In the genomic region with DNA sequence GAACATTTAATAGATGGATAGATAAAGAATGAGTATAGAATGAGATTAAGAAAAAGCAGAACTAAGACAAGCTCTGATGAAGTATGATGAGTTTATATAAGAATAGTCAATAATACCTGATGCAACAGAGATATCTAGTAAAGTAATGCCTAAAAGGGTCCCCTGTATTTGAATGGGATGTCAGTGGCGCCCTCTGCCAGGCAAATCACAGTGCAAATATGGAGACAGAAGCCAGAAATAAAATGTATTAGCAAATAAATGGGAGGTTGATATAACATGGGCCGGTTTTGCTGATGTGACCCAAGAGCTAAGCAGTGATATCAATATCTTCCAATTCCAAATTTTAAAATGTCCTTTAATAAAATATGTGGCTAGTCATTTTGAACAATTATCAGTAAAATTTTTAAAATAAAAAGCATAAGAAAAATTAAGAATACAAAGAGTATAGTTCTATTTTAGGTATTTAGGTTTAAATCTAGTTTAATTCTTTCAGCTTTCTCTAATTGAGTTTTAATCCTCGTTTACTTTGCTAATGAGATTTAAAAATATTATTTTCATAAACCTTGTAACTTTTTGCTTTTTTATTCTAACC, we compare ENCODE assay signal across 8 cellular contexts.
DNase-seq lines count a peak whose midpoint lies in the region; ATAC-seq, FAIRE-seq and TF ChIP-seq lines count a peak whose summit lies in the region.

No MANE protein-coding gene starts in this region.

- no peaks in the 10 kb centered on the region for H3K9me1 ChIP-seq in keratinocyte (ENCODE audit: control insufficient read depth, extremely low read depth, insufficient read depth, low read length)

- H2AFZ ChIP-seq in OCI-LY7 (ENCODE audit: low read length) (no peak overlapping the region), keratinocyte (ENCODE audit: control insufficient read depth, low read length) (no peak overlapping the region)

- no peaks in the 10 kb centered on the region for H3K4me1 ChIP-seq in OCI-LY7 (ENCODE audit: insufficient read depth, low read length, poor library complexity, severe bottlenecking)
- H3K4me1 ChIP-seq in adipocyte (ENCODE audit: control insufficient read depth, insufficient read depth, low read length) = peaks cover 2% of the 10 kb centered on the region
- no peaks in the 10 kb centered on the region for H3K4me1 ChIP-seq in keratinocyte (ENCODE audit: control insufficient read depth, extremely low read depth, insufficient read depth, low read length)

- POLR2A ChIA-PET in OCI-LY7 (lab: Charles Lee) = interaction anchor here (0.5 to 2.0 kb wide), 13 partner anchors 11 to 915 kb away, joined by 3 to 7 read pairs (median 4); no protein-coding TSS in a partner anchor

- dilution Hi-C loops in keratinocyte (cut with MboI; ENCODE audit: extremely low pct_ligation_motif_present, low sequenced_read_pairs) = no loop called here

- H3K4me2 ChIP-seq in OCI-LY7 (ENCODE audit: low read length) (no peak overlapping the region), keratinocyte (ENCODE audit: control insufficient read depth, extremely low read depth, insufficient read depth, low read depth, low read length) (no peak overlapping the region)

- H3K4me3 ChIP-seq in OCI-LY7 (ENCODE audit: low read depth, low read length, poor library complexity, severe bottlenecking) = no peak overlapping the region
- no peak overlapping the region for H3K4me3 ChIP-seq in adipocyte (ENCODE audit: low read length)
- H3K4me3 ChIP-seq in keratinocyte (ENCODE audit: control insufficient read depth in 2 of 3, extremely low read depth in 1 of 3, insufficient read depth in 2 of 3, low read depth in 1 of 3, low read length in 3 of 3) = no peak overlapping the region
- H3K4me3 ChIP-seq in dorsolateral prefrontal cortex = no peak overlapping the region

- H3K27me3 ChIP-seq in adipocyte (replicated peaks; ENCODE audit: control insufficient read depth, insufficient read depth, low read length) = no peaks in the 10 kb centered on the region
- H3K27me3 ChIP-seq in keratinocyte (ENCODE audit: control insufficient read depth, extremely low read depth, insufficient read depth, low read length) = no peaks in the 10 kb centered on the region
- H3K27me3 ChIP-seq in dorsolateral prefrontal cortex = no peaks in the 10 kb centered on the region

- no peak for FAIRE-seq in keratinocyte (lab: Jason Lieb, UNC)

- intact Hi-C loops in natural killer cell (cut with micrococcal nuclease) = loop anchor here (2.0 kb wide), 1 partner anchor 63 kb away; a partner anchor contains a TSS
- intact Hi-C loops in OCI-LY7 (cut with micrococcal nuclease; ENCODE audit: unreplicated experiment) = no loop called here
- intact Hi-C loops in posterior vena cava (cut with DNase I) = no loop called here
- intact Hi-C loops in dorsolateral prefrontal cortex (cut with DNase I) = no loop called here

- no peak for DNase-seq in natural killer cell
- DNase-seq in natural killer cell treated with Interleukin-12 subunit alpha and Interleukin-12 subunit beta and Interleukin-15 and Interleukin-18, amount 100 ng/mL, for 72 hours (ENCODE audit: low spot score) = no peak
- peak; percentile 40 for DNase-seq in OCI-LY7 (ENCODE audit: low spot score)
- peak; percentile 75 for DNase-seq in adipocyte (ENCODE audit: low read depth)
- DNase-seq in keratinocyte (ENCODE audit: low read depth, low spot score) = no peak
- DNase-seq in posterior vena cava (ENCODE audit: low spot score) = no peak
- DNase-seq in dorsolateral prefrontal cortex = no peak

- H3K9ac ChIP-seq in adipocyte (ENCODE audit: low read length) (no peak overlapping the region), keratinocyte (ENCODE audit: control insufficient read depth, extremely low read depth, insufficient read depth, low read length) (no peak overlapping the region)

- H3K27ac ChIP-seq in OCI-LY7 (ENCODE audit: low read depth, low read length, poor library complexity, severe bottlenecking) (no peak overlapping the region), keratinocyte (ENCODE audit: control insufficient read depth, insufficient read depth, low read length) (peak overlapping the region; percentile 58), dorsolateral prefrontal cortex (no peak overlapping the region)

- H3K9me3 Mint-ChIP-seq in natural killer cell = no peaks in the 10 kb centered on the region
- no peaks in the 10 kb centered on the region for H3K9me3 Mint-ChIP-seq in natural killer cell treated with Interleukin-12 subunit alpha and Interleukin-12 subunit beta and Interleukin-15 and Interleukin-18, amount 100 ng/mL, for 72 hours

- H3K9me3 ChIP-seq in OCI-LY7 (ENCODE audit: low read length) (no peaks in the 10 kb centered on the region), adipocyte (ENCODE audit: control insufficient read depth, low read length) (no peaks in the 10 kb centered on the region), keratinocyte (ENCODE audit: control insufficient read depth, low read depth, low read length) (no peaks in the 10 kb centered on the region)

- H4K20me1 ChIP-seq in OCI-LY7 (ENCODE audit: insufficient read depth, low read length) (no peaks in the 10 kb centered on the region), keratinocyte (ENCODE audit: control insufficient read depth, extremely low read depth, insufficient read depth, low read length) (no peaks in the 10 kb centered on the region)

- TF ChIP-seq CTCF in natural killer cell (IDR thresholded peaks at IDR 0.05) (peak; percentile 40), OCI-LY7 (conservative IDR thresholded peaks at IDR 0.05; ENCODE audit: low read length) (peak; percentile 80), keratinocyte (optimal IDR thresholded peaks at IDR 0.05 in 1 of 3, IDR thresholded peaks at IDR 0.05 in 1 of 3, conservative IDR thresholded peaks at IDR 0.05 in 1 of 3; ENCODE audit: extremely low read depth in 1 of 3, insufficient read depth in 2 of 3, low read length in 3 of 3) (peak; percentile 46 to 62 (median 57)), dorsolateral prefrontal cortex (IDR thresholded peaks at IDR 0.05 in 54 of 56, conservative IDR thresholded peaks at IDR 0.05 in 2 of 56; ENCODE audit: low read depth in 1 of 56, partially characterized antibody in 56 of 56) (peak in 22 of 56 donors; percentile 7 to 51 (median 24))

- H3K9me2 ChIP-seq in OCI-LY7 (ENCODE audit: insufficient read depth, low read length) = no peaks in the 10 kb centered on the region

- H3K4me3 Mint-ChIP-seq in natural killer cell = no peak overlapping the region
- H3K4me3 Mint-ChIP-seq in natural killer cell treated with Interleukin-12 subunit alpha and Interleukin-12 subunit beta and Interleukin-15 and Interleukin-18, amount 100 ng/mL, for 72 hours = no peak overlapping the region

- H3K79me2 ChIP-seq in OCI-LY7 (ENCODE audit: insufficient read depth, low read depth, low read length) = no peaks in the 10 kb centered on the region
- peaks cover 63% of the 10 kb centered on the region for H3K79me2 ChIP-seq in keratinocyte (ENCODE audit: control insufficient read depth, insufficient read depth, low read length)

- no peaks in the 10 kb centered on the region for H3K36me3 Mint-ChIP-seq in natural killer cell
- peaks cover 4% of the 10 kb centered on the region for H3K36me3 Mint-ChIP-seq in natural killer cell treated with Interleukin-12 subunit alpha and Interleukin-12 subunit beta and Interleukin-15 and Interleukin-18, amount 100 ng/mL, for 72 hours

- CTCF ChIA-PET in OCI-LY7 (lab: Charles Lee; ENCODE audit: unreplicated experiment) = interaction anchor here (1.2 kb wide), 1 partner anchor 30 kb away, joined by 3 read pairs; no protein-coding TSS in a partner anchor

- BruUV-seq in OCI-LY7 (replicated peaks; lab: Mats Ljungman, UMichigan) = TSS peak; percentile 21

- H3K36me3 ChIP-seq in OCI-LY7 (ENCODE audit: insufficient read depth, low read length) (no peaks in the 10 kb centered on the region; the same call in 1 of the 2 replicates), adipocyte (ENCODE audit: control insufficient read depth, insufficient read depth, low read length, severe bottlenecking) (no peaks in the 10 kb centered on the region), keratinocyte (ENCODE audit: control insufficient read depth in 2 of 2, extremely low read depth in 1 of 2, insufficient read depth in 2 of 2, low read length in 2 of 2) (peaks cover 0 to 4% of the 10 kb centered on the region in 2 experiments)

- H3K4me1 Mint-ChIP-seq in natural killer cell = peaks cover 0 to 4% of the 10 kb centered on the region in 2 donors
- H3K4me1 Mint-ChIP-seq in natural killer cell treated with Interleukin-12 subunit alpha and Interleukin-12 subunit beta and Interleukin-15 and Interleukin-18, amount 100 ng/mL, for 72 hours (ENCODE audit: low read depth in 2 of 2) = peaks cover 2 to 9% of the 10 kb centered on the region in 2 donors

- ATAC-seq in natural killer cell = peak in 1 of 3 donors; percentile 49
- no peak for ATAC-seq in natural killer cell treated with Interleukin-12 subunit alpha and Interleukin-12 subunit beta and Interleukin-15 and Interleukin-18, amount 100 ng/mL, for 72 hours
- ATAC-seq in GM21717 (IDR thresholded peaks at IDR 0.05; ENCODE audit: unreplicated experiment) = no peak

- H3K27ac Mint-ChIP-seq in natural killer cell = no peak overlapping the region
- no peak overlapping the region for H3K27ac Mint-ChIP-seq in natural killer cell treated with Interleukin-12 subunit alpha and Interleukin-12 subunit beta and Interleukin-15 and Interleukin-18, amount 100 ng/mL, for 72 hours

- H3K27me3 Mint-ChIP-seq in natural killer cell (ENCODE audit: low read depth in 2 of 2) = no peaks in the 10 kb centered on the region
- no peaks in the 10 kb centered on the region for H3K27me3 Mint-ChIP-seq in natural killer cell treated with Interleukin-12 subunit alpha and Interleukin-12 subunit beta and Interleukin-15 and Interleukin-18, amount 100 ng/mL, for 72 hours

Comparison
In these comparisons a context has a peak if more than half of its experiments do, and no peak if none do; other contexts are left out.
1. DNase-seq: peak in OCI-LY7 (single experiment) and adipocyte (single experiment); none in natural killer cell (single experiment), natural killer cell treated with Interleukin-12 subunit alpha and Interleukin-12 subunit beta and Interleukin-15 and Interleukin-18, amount 100 ng/mL, for 72 hours (single experiment), keratinocyte (single experiment), posterior vena cava (single experiment) and dorsolateral prefrontal cortex (0 of 10).